ENCODE assay signal across 1 cellular context in the genomic region with DNA sequence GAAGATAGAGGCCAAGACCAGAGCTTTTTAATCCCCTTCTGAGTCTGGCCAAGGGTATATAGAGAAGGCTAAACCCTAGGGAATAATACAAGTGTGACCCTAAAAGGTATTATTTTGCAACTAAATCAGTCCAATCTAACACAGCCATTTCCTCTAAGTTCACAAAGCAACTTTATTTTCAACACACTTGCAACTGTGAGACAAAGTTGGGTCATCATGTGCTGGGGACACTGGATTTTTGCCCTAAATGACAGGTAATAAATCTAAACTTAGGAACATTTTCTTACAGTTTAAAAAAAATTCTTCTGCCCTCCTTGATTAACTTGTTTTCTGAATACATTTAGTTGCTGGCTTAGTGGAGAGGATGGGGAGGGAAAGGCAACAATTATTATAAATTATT.
TF ChIP-seq lines count a peak whose summit lies in the region.

No MANE protein-coding gene starts in this region.

TF ChIP-seq in endothelial cell of umbilical vein, 7 proteins besides CTCF, POLR2A, EP300 and RAD21:
- TF ChIP-seq POLR2AphosphoS5 (IDR thresholded peaks at IDR 0.05; ENCODE audit: insufficient read depth, low read depth, low read length) = no peak
- no peak for TF ChIP-seq MAX (IDR thresholded peaks at IDR 0.05; ENCODE audit: insufficient read depth, insufficient read length)
- no peak for TF ChIP-seq MYC (IDR thresholded peaks at IDR 0.05; ENCODE audit: low read depth, low read length)
- no peak for TF ChIP-seq EZH2 (IDR thresholded peaks at IDR 0.05; ENCODE audit: borderline replicate concordance, low read depth, low read length, severe bottlenecking)
- TF ChIP-seq GATA2 (IDR thresholded peaks at IDR 0.05; ENCODE audit: insufficient read depth, insufficient read length, low read depth, low read length) = no peak
- TF ChIP-seq FOS (IDR thresholded peaks at IDR 0.05; ENCODE audit: borderline replicate concordance, insufficient read depth, low read length) = no peak
- TF ChIP-seq JUN (IDR thresholded peaks at IDR 0.05; ENCODE audit: borderline replicate concordance, insufficient read depth, insufficient read length, low read depth) = no peak
